23 cellular contexts compared by ENCODE assay signal in genomic region chr20:1539816-1540215, GRCh38. TPM values are rescaled to one million over a fixed set of nuclear protein-coding genes. Genes with fewer than 3 reads are reported as not detected.
"Had no signal": no experiment of that assay in that cellular context is flagged by ENCODE, and none has a peak within 500 bp of the region (broad histone marks: within the 10 kb centered on the region; RNA-seq: fewer than 3 reads in every experiment).

No MANE protein-coding gene starts in this region.

- H3K27ac ChIP-seq: VCaP had no signal

- H3K4me3 Mint-ChIP-seq: activated CD8-positive, alpha-beta T cell treated with anti-CD3 and anti-CD28 coated beads, Interleukin-2, amount 10 ng/mL, durations not matched to agents 7 days and 5 days; activated naive CD8-positive, alpha-beta T cell; T-helper 17 cell had no signal

- H3K27ac Mint-ChIP-seq: activated CD8-positive, alpha-beta T cell treated with anti-CD3 and anti-CD28 coated beads, Interleukin-2, amount 10 ng/mL, durations not matched to agents 7 days and 5 days; activated naive CD8-positive, alpha-beta T cell; T-helper 17 cell had no signal

- ATAC-seq: activated CD8-positive, alpha-beta T cell treated with anti-CD3 and anti-CD28 coated beads, Interleukin-2, amount 10 ng/mL, durations not matched to agents 7 days and 5 days; K562; T-helper 17 cell had no signal

- H3K4me3 ChIP-seq: K562 had no signal

- H3K27me3 Mint-ChIP-seq: activated naive CD8-positive, alpha-beta T cell; T-helper 17 cell had no signal

- DNase-seq: activated CD4-positive, alpha-beta T cell treated with anti-CD3 and anti-CD28 coated beads for 4 hours; activated CD4-positive, CD25-positive, alpha-beta regulatory T cell; activated CD8-positive, alpha-beta memory T cell treated with anti-CD3 and anti-CD28 coated beads, Interleukin-2, amount 50 U/mL, for 48 hours; activated CD8-positive, alpha-beta T cell treated with anti-CD3 and anti-CD28 coated beads, Interleukin-2, amount 10 ng/mL, durations not matched to agents 7 days and 5 days; activated effector memory CD4-positive, alpha-beta T cell treated with Interleukin-2 at 50 U/mL for 16 hours; activated naive CD4-positive, alpha-beta T cell; activated T-cell treated with anti-CD3 and anti-CD28 coated beads, Interleukin-2, amount 50 U/mL, for 1 hour; anterior cingulate cortex; caudate nucleus; Karpas-422; NCI-H1105 treated with DMSO at 0.1 percent for 48 hours; NCI-H1436 treated with DMSO at 0.1 percent for 48 hours; NCI-H187; NCI-H2081; NCI-H510A treated with DMSO at 0.1 percent for 48 hours; NCI-H69; NK-92 treated with Interleukin-12 subunit alpha and Interleukin-12 subunit beta, amount 100 ng/mL, for 24 hours; SIG-M5; T-helper 17 cell; T-helper 9 cell had no signal

RNA-seq across cellular contexts. Expression of gene SIRPD, which starts 17.7 kb away (rescaled TPM):
- total RNA-seq: K562, T-helper 17 cell had no signal

RNA-seq across cellular contexts. Expression of gene SIRPB2, which starts 48.6 kb away (rescaled TPM):
- total RNA-seq: activated CD8-positive, alpha-beta T cell treated with anti-CD3 and anti-CD28 coated beads, Interleukin-2, amount 10 ng/mL, durations not matched to agents 7 days and 5 days had no signal
